ENCODE assay signal across 2 cellular contexts in the genomic region with DNA sequence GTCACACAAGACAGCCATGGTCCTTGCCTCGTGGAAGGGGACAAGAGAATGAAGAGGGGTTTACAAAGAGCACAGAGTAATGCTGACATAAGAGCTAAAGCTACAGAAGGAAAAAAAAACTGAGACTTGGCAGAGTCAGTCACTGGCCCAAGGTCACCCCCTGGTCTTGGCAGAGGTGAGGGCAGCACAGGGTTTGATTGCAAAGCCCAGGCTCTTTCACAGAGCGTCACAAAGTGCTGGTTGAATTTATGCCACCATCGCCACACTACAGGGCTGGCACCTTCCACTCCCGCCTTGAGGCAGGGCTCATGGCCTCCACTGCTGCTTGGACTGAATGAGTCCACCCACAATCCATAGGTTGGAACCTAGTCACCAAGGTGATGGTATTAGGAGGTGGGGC.
TF ChIP-seq lines count a peak whose summit lies in the region.

No MANE protein-coding gene starts in this region.

TF ChIP-seq in liver, 16 proteins besides CTCF, POLR2A, EP300 and RAD21 (continued from another document):
- no peak for TF ChIP-seq TAF1 (conservative IDR thresholded peaks at IDR 0.05)
- no peak for TF ChIP-seq HNF4G (IDR thresholded peaks at IDR 0.05)
- TF ChIP-seq RXRA (IDR thresholded peaks at IDR 0.05): peak; percentile 39 to 83
- TF ChIP-seq, protein P1, sequence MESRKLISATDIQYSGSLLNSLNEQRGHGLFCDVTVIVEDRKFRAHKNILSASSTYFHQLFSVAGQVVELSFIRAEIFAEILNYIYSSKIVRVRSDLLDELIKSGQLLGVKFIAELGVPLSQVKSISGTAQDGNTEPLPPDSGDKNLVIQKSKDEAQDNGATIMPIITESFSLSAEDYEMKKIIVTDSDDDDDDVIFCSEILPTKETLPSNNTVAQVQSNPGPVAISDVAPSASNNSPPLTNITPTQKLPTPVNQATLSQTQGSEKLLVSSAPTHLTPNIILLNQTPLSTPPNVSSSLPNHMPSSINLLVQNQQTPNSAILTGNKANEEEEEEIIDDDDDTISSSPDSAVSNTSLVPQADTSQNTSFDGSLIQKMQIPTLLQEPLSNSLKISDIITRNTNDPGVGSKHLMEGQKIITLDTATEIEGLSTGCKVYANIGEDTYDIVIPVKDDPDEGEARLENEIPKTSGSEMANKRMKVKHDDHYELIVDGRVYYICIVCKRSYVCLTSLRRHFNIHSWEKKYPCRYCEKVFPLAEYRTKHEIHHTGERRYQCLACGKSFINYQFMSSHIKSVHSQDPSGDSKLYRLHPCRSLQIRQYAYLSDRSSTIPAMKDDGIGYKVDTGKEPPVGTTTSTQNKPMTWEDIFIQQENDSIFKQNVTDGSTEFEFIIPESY (IDR thresholded peaks at IDR 0.05): no peak
- TF ChIP-seq SP1 (IDR thresholded peaks at IDR 0.05): peak; percentile 47
- no peak for TF ChIP-seq JUND (IDR thresholded peaks at IDR 0.05)
- peak; percentile 54 for TF ChIP-seq YY1 (IDR thresholded peaks at IDR 0.05)
- TF ChIP-seq HNF4A (conservative IDR thresholded peaks at IDR 0.05): peak; percentile 27 to 70
TF ChIP-seq in liver: peak in this region for 5.

TF ChIP-seq in HepG2, 621 proteins besides CTCF, POLR2A, EP300 and RAD21 (continued from another document):
- TF ChIP-seq, protein P2, sequence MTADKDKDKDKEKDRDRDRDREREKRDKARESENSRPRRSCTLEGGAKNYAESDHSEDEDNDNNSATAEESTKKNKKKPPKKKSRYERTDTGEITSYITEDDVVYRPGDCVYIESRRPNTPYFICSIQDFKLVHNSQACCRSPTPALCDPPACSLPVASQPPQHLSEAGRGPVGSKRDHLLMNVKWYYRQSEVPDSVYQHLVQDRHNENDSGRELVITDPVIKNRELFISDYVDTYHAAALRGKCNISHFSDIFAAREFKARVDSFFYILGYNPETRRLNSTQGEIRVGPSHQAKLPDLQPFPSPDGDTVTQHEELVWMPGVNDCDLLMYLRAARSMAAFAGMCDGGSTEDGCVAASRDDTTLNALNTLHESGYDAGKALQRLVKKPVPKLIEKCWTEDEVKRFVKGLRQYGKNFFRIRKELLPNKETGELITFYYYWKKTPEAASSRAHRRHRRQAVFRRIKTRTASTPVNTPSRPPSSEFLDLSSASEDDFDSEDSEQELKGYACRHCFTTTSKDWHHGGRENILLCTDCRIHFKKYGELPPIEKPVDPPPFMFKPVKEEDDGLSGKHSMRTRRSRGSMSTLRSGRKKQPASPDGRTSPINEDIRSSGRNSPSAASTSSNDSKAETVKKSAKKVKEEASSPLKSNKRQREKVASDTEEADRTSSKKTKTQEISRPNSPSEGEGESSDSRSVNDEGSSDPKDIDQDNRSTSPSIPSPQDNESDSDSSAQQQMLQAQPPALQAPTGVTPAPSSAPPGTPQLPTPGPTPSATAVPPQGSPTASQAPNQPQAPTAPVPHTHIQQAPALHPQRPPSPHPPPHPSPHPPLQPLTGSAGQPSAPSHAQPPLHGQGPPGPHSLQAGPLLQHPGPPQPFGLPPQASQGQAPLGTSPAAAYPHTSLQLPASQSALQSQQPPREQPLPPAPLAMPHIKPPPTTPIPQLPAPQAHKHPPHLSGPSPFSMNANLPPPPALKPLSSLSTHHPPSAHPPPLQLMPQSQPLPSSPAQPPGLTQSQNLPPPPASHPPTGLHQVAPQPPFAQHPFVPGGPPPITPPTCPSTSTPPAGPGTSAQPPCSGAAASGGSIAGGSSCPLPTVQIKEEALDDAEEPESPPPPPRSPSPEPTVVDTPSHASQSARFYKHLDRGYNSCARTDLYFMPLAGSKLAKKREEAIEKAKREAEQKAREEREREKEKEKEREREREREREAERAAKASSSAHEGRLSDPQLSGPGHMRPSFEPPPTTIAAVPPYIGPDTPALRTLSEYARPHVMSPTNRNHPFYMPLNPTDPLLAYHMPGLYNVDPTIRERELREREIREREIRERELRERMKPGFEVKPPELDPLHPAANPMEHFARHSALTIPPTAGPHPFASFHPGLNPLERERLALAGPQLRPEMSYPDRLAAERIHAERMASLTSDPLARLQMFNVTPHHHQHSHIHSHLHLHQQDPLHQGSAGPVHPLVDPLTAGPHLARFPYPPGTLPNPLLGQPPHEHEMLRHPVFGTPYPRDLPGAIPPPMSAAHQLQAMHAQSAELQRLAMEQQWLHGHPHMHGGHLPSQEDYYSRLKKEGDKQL (CRISPR knock-in tag; IDR thresholded peaks at IDR 0.05; ENCODE audit: low read depth): no peak
- TF ChIP-seq ZBTB7B (CRISPR knock-in tag; IDR thresholded peaks at IDR 0.05) (no peak), GFI1 (CRISPR knock-in tag; IDR thresholded peaks at IDR 0.05; ENCODE audit: borderline replicate concordance) (no peak), GTF3A (CRISPR knock-in tag; conservative IDR thresholded peaks at IDR 0.05) (no peak), ZMAT3 (CRISPR knock-in tag; conservative IDR thresholded peaks at IDR 0.05) (no peak), ZNF761 (CRISPR knock-in tag; conservative IDR thresholded peaks at IDR 0.05) (no peak), SATB2 (CRISPR knock-in tag; IDR thresholded peaks at IDR 0.05) (no peak), FOXA1 (IDR thresholded peaks at IDR 0.05) (no peak), FOXA1 (CRISPR knock-in tag; IDR thresholded peaks at IDR 0.05) (no peak), AKAP8 (CRISPR knock-in tag; IDR thresholded peaks at IDR 0.05) (no peak)
TF ChIP-seq in HepG2: peak in this region for 0.
